Comparison of ENCODE assay signal across 8 cellular contexts in genomic region chr11:134332189-134332631, GRCh38. TPM values are rescaled to one million over a fixed set of nuclear protein-coding genes. Genes with fewer than 3 reads are reported as not detected.
DNase-seq lines count a peak whose midpoint lies in the region; ATAC-seq and TF ChIP-seq lines count a peak whose summit lies in the region.

No MANE protein-coding gene starts in this region.

- peak; percentile 29 for ATAC-seq in CD8-positive, alpha-beta T cell
- ATAC-seq in GM21723 (IDR thresholded peaks at IDR 0.05; ENCODE audit: unreplicated experiment) (peak; percentile 17), HG03097 (IDR thresholded peaks at IDR 0.05; ENCODE audit: low FRiP score, unreplicated experiment) (no peak), HG02588 (IDR thresholded peaks at IDR 0.05; ENCODE audit: unreplicated experiment) (no peak)

- no peak for TF ChIP-seq CTCF in CD8-positive, alpha-beta T cell (IDR thresholded peaks at IDR 0.05)
- peak; percentile 25 for TF ChIP-seq CTCF in endodermal cell (conservative IDR thresholded peaks at IDR 0.05)
- TF ChIP-seq CTCF in nephron (IDR thresholded peaks at IDR 0.05; ENCODE audit: unreplicated experiment in 3 of 3) = no peak

- CTCF ChIA-PET in CD8-positive, alpha-beta T cell (lab: Charles Lee) = interaction anchor here (1.0 kb wide), 2 partner anchors 27 to 71 kb away, joined by 3 to 4 read pairs; no protein-coding TSS in a partner anchor

- peaks cover 14% of the 10 kb centered on the region for H3K4me1 ChIP-seq in CD8-positive, alpha-beta T cell (ENCODE audit: insufficient read depth, low read length)
- peaks cover 3% of the 10 kb centered on the region for H3K4me1 ChIP-seq in endodermal cell (ENCODE audit: control insufficient read depth, insufficient read depth, low read length)

- POLR2A ChIA-PET in CD8-positive, alpha-beta T cell (lab: Charles Lee) = interaction anchor here (0.9 to 1.9 kb wide), 4 partner anchors 8 to 108 kb away, joined by 3 to 7 read pairs (median 3); partner anchors contain the start of genes ACAD8, NCAPD3, THYN1 and VPS26B

- peak in 2 of 7 experiments; percentile 28 to 30 for DNase-seq in CD8-positive, alpha-beta T cell
- peak; percentile 45 for DNase-seq in RKO (ENCODE audit: low spot score)
- peak; percentile 86 for DNase-seq in endodermal cell
- no peak for DNase-seq in NCI-H510A treated with DMSO at 0.1 percent for 48 hours (lab: John Stamatoyannopoulos, UW)

- peak overlapping the region; percentile 19 for H3K27ac ChIP-seq in CD8-positive, alpha-beta T cell (ENCODE audit: low read depth, low read length)
- no peak overlapping the region for H3K27ac ChIP-seq in endodermal cell (ENCODE audit: low read depth, low read length)

- H3K9ac ChIP-seq in endodermal cell (ENCODE audit: extremely low read depth, low read length, poor library complexity, severe bottlenecking) = peak overlapping the region; percentile 11

- H3K4me3 ChIP-seq in CD8-positive, alpha-beta T cell (ENCODE audit: low read depth, low read length) = peak overlapping the region; percentile 76
- H3K4me3 ChIP-seq in endodermal cell (ENCODE audit: low read length) = peak overlapping the region; percentile 76

- 1% methylated on average over 18 to 40 of the region's 40 CpGs for WGBS in endodermal cell (ENCODE audit: insufficient coverage in 1 of 2, insufficient read length in 1 of 2), 2 experiments

- H3K36me3 ChIP-seq in CD8-positive, alpha-beta T cell (ENCODE audit: insufficient read depth, low read length) = no peaks in the 10 kb centered on the region
- H3K36me3 ChIP-seq in endodermal cell (ENCODE audit: control insufficient read depth, insufficient read depth, low read length) = no peaks in the 10 kb centered on the region

- H3K27me3 ChIP-seq in CD8-positive, alpha-beta T cell (ENCODE audit: insufficient read depth, low read length) = no peaks in the 10 kb centered on the region
- H3K27me3 ChIP-seq in endodermal cell (ENCODE audit: control insufficient read depth, insufficient read depth, low read length, poor library complexity, severe bottlenecking) = peaks cover 60% of the 10 kb centered on the region

- H3K9me3 Mint-ChIP-seq in CD8-positive, alpha-beta T cell = no peaks in the 10 kb centered on the region
- no peaks in the 10 kb centered on the region for H3K9me3 Mint-ChIP-seq in endodermal cell
- peaks cover 2% of the 10 kb centered on the region for H3K9me3 Mint-ChIP-seq in nephron

- peak overlapping the region; percentile 78 for H3K4me3 Mint-ChIP-seq in CD8-positive, alpha-beta T cell
- H3K4me3 Mint-ChIP-seq in endodermal cell = peak overlapping the region; percentile 58
- H3K4me3 Mint-ChIP-seq in nephron = peak overlapping the region; percentile 81 to 86 (median 82)

- no peaks in the 10 kb centered on the region for H3K9me3 ChIP-seq in CD8-positive, alpha-beta T cell (ENCODE audit: low read length)
- H3K9me3 ChIP-seq in endodermal cell (ENCODE audit: control insufficient read depth, low read length) = no peaks in the 10 kb centered on the region

- H3K27me3 Mint-ChIP-seq in CD8-positive, alpha-beta T cell (ENCODE audit: low read depth) = peaks cover 13% of the 10 kb centered on the region
- peaks cover 53% of the 10 kb centered on the region for H3K27me3 Mint-ChIP-seq in endodermal cell (ENCODE audit: insufficient read depth)
- peaks cover 73% of the 10 kb centered on the region for H3K27me3 Mint-ChIP-seq in nephron (ENCODE audit: low read depth)

- H3K4me1 Mint-ChIP-seq in CD8-positive, alpha-beta T cell (ENCODE audit: low read depth) = peaks cover 13% of the 10 kb centered on the region
- H3K4me1 Mint-ChIP-seq in endodermal cell (peaks cover 10% of the 10 kb centered on the region), nephron (peaks cover 9% of the 10 kb centered on the region)

- no peaks in the 10 kb centered on the region for H3K36me3 Mint-ChIP-seq in CD8-positive, alpha-beta T cell
- no peaks in the 10 kb centered on the region for H3K36me3 Mint-ChIP-seq in endodermal cell (ENCODE audit: low read depth)
- no peaks in the 10 kb centered on the region for H3K36me3 Mint-ChIP-seq in nephron (ENCODE audit: low read depth)

- no peak overlapping the region for H3K27ac Mint-ChIP-seq in CD8-positive, alpha-beta T cell
- H3K27ac Mint-ChIP-seq in endodermal cell (no peak overlapping the region), nephron (no peak overlapping the region)

- intact Hi-C loops in CD8-positive, alpha-beta T cell (cut with DNase I, micrococcal nuclease) = loop anchor here (1.0 to 10.0 kb wide), 7 partner anchors 56 to 385 kb away; partner anchors contain the start of genes GLB1L3 (in 1 of the 2) and IGSF9B (in 1 of the 2)

RNA-seq across cellular contexts. Expression of gene GLB1L2, which starts 0.4 kb away (rescaled TPM):
- total RNA-seq in CD8-positive, alpha-beta T cell = under 1 TPM; 0.92 to 1.00 TPM
- 10 to 100 TPM in 1 of 2 donors, 1 to 10 TPM in 1; 9.9 to 12.5 TPM for total RNA-seq in endodermal cell
- polyA plus RNA-seq in endodermal cell (2013, experiment 1 of 2) = 9.2 TPM
- 7.7 TPM for polyA plus RNA-seq in endodermal cell (2013, experiment 2 of 2)

RNA-seq across cellular contexts. Expression of gene GLB1L3, which starts 56.0 kb away (rescaled TPM):
- total RNA-seq in CD8-positive, alpha-beta T cell = under 1 TPM; 0.58 to 0.87 TPM
- total RNA-seq in endodermal cell = 1 to 10 TPM; 2.3 to 7.1 TPM
- 0.43 TPM for polyA plus RNA-seq in endodermal cell (2013, experiment 1 of 2)
- polyA plus RNA-seq in endodermal cell (2013, experiment 2 of 2) = 0.37 TPM

Comparison
In these comparisons a context has a peak if more than half of its experiments do, and no peak if none do; other contexts are left out.
1. ATAC-seq: peak in CD8-positive, alpha-beta T cell (single experiment) and GM21723 (single experiment); none in HG03097 (single experiment) and HG02588 (single experiment).
2. RNA of gene GLB1L2, which starts 0.4 kb away (total RNA-seq): 9.9 to 12.5 TPM in endodermal cell; 0.92 to 1.00 TPM in CD8-positive, alpha-beta T cell; every median in the first group is over 4 times any median in the second.
3. Peak in every context shown above with its lines, with median percentiles within 50 percentile points of each other: H3K4me3 Mint-ChIP-seq.